21 cellular contexts compared by ENCODE assay signal in genomic region chr1:51726544-51727225, GRCh38.
DNase-seq lines count a peak whose midpoint lies in the region; ATAC-seq, FAIRE-seq and TF ChIP-seq lines count a peak whose summit lies in the region.
"Had no signal": no experiment of that assay in that cellular context is flagged by ENCODE, and none has a peak within 500 bp of the region (broad histone marks: within the 10 kb centered on the region; RNA-seq: fewer than 3 reads in every experiment).

No MANE protein-coding gene starts in this region.

- H3F3A ChIP-seq in MM.1S (ENCODE audit: insufficient read depth, low read length) = peaks cover 28% of the 10 kb centered on the region

- no peaks in the 10 kb centered on the region for H3K36me3 Mint-ChIP-seq in stimulated activated naive B cell treated with anti-CD40 and anti-IgM and Interleukin-4, amounts not matched to agents 10 μg/mL and 1 μg/mL and 100 μg/mL, for 72 hours

- no peaks in the 10 kb centered on the region for H3K27me3 ChIP-seq in MM.1S (replicated peaks; ENCODE audit: insufficient read depth, low read length)

- no peaks in the 10 kb centered on the region for H3K36me3 ChIP-seq in MM.1S (replicated peaks; ENCODE audit: insufficient read depth, low read length)
- H3K36me3 ChIP-seq: HAP-1 had no signal

- no peaks in the 10 kb centered on the region for H3K27me3 Mint-ChIP-seq in stimulated activated naive B cell treated with anti-CD40 and anti-IgM and Interleukin-4, amounts not matched to agents 10 μg/mL and 1 μg/mL and 100 μg/mL, for 72 hours
- H3K27me3 Mint-ChIP-seq: CD8-positive, alpha-beta memory T cell had no signal

- H3K79me2 ChIP-seq in MM.1S (ENCODE audit: low read length) = peaks cover 30% of the 10 kb centered on the region

- peaks cover 13 to 24% of the 10 kb centered on the region in 2 donors for H3K4me1 Mint-ChIP-seq in stimulated activated naive B cell treated with anti-CD40 and anti-IgM and Interleukin-4, amounts not matched to agents 10 μg/mL and 1 μg/mL and 100 μg/mL, for 72 hours

- no peaks in the 10 kb centered on the region for H3K9me3 Mint-ChIP-seq in stimulated activated naive B cell treated with anti-CD40 and anti-IgM and Interleukin-4, amounts not matched to agents 10 μg/mL and 1 μg/mL and 100 μg/mL, for 72 hours
- H3K9me3 Mint-ChIP-seq: CD8-positive, alpha-beta memory T cell; T-helper 1 cell treated with Interleukin-12 subunit alpha and Interleukin-12 subunit beta and Interleukin-4 antibody, amounts not matched to agents 30 μg/mL and 1 μg/mL, for 36 hours had no signal

- H3K27ac ChIP-seq in MM.1S (ENCODE audit: low read length) = peak overlapping the region; percentile 63; the same call in 1 of the 2 replicates
- H3K27ac ChIP-seq: HL-60, RWPE1 had no signal

- peak overlapping the region; percentile 73 for H3K4me2 ChIP-seq in MM.1S (ENCODE audit: low read depth, low read length)

- ATAC-seq in left lobe of liver = peak; percentile 28
- no peak for ATAC-seq in GM19455 (IDR thresholded peaks at IDR 0.05; ENCODE audit: unreplicated experiment)
- ATAC-seq in stimulated activated naive B cell treated with anti-CD40 and anti-IgM and Interleukin-4, amounts not matched to agents 10 μg/mL and 1 μg/mL and 100 μg/mL, for 72 hours (replicated peaks) = no peak
- ATAC-seq: PC-3 had no signal

- no peaks in the 10 kb centered on the region for H3K9me3 ChIP-seq in MM.1S (replicated peaks; ENCODE audit: insufficient read depth, low read length)
- H3K9me3 ChIP-seq: HAP-1 had no signal

- no peaks in the 10 kb centered on the region for H3K9me2 ChIP-seq in MM.1S (replicated peaks; ENCODE audit: insufficient read depth, low read length)

- H3K4me3 ChIP-seq in MM.1S (ENCODE audit: low read length) = peak overlapping the region; percentile 36
- H3K4me3 ChIP-seq: HAP-1 had no signal

- peak; percentile 35 for FAIRE-seq in GM12891 (lab: Jason Lieb, UNC)
- FAIRE-seq: HTR-8/SVneo had no signal

- H3K27ac Mint-ChIP-seq in stimulated activated naive B cell treated with anti-CD40 and anti-IgM and Interleukin-4, amounts not matched to agents 10 μg/mL and 1 μg/mL and 100 μg/mL, for 72 hours = no peak overlapping the region
- H3K27ac Mint-ChIP-seq: T-helper 1 cell treated with Interleukin-12 subunit alpha and Interleukin-12 subunit beta and Interleukin-4 antibody, amounts not matched to agents 30 μg/mL and 1 μg/mL, for 36 hours had no signal

- no peaks in the 10 kb centered on the region for H4K20me1 ChIP-seq in MM.1S (ENCODE audit: insufficient read depth, low read length)

- H3K4me3 Mint-ChIP-seq in stimulated activated naive B cell treated with anti-CD40 and anti-IgM and Interleukin-4, amounts not matched to agents 10 μg/mL and 1 μg/mL and 100 μg/mL, for 72 hours = no peak overlapping the region
- H3K4me3 Mint-ChIP-seq: T-helper 1 cell treated with Interleukin-12 subunit alpha and Interleukin-12 subunit beta and Interleukin-4 antibody, amounts not matched to agents 30 μg/mL and 1 μg/mL, for 36 hours had no signal

- no peak for TF ChIP-seq CTCF in MM.1S (IDR thresholded peaks at IDR 0.05; ENCODE audit: low read length)

- H3K4me1 ChIP-seq in MM.1S (ENCODE audit: low read length) = peaks cover 34% of the 10 kb centered on the region

- peak overlapping the region; percentile 21; the same call in 1 of the 2 replicates for H2AFZ ChIP-seq in MM.1S (ENCODE audit: low read length)

- peak overlapping the region; percentile 37; the same call in 1 of the 2 replicates for H3K9ac ChIP-seq in MM.1S (ENCODE audit: low read length)

- TF ChIP-seq POLR2A in GM12891 (IDR thresholded peaks at IDR 0.05; ENCODE audit: low read depth, low read length) = no peak

- DNase-seq in NOMO-1 (lab: John Stamatoyannopoulos, UW; ENCODE audit: unreplicated experiment in 2 of 2) (peak; percentile 12 to 65), NOMO-1 treated with dmso at 0.1 percent for 144 hours (lab: John Stamatoyannopoulos, UW; ENCODE audit: unreplicated experiment) (no peak), GM12891 (ENCODE audit: insufficient read length, low spot score) (no peak), MM.1S (peak; percentile 51), left lobe of liver (ENCODE audit: low spot score) (no peak), NCI-H1092 (lab: John Stamatoyannopoulos, UW) (no peak)
- no peak for DNase-seq in stimulated activated naive B cell treated with anti-CD40 and anti-IgM and Interleukin-4, amounts not matched to agents 10 μg/mL and 1 μg/mL and 100 μg/mL, for 72 hours
- DNase-seq: CD8-positive, alpha-beta memory T cell; GF-D8; NCI-H1048; NCI-H1694 treated with DMSO at 0.1 percent for 48 hours; NCI-H2107; NCI-H2227 treated with DMSO at 0.1 percent for 48 hours; NCI-H524 treated with DMSO at 0.1 percent for 48 hours; PC-3 had no signal

TF ChIP-seq in GM12891, 5 proteins besides CTCF, POLR2A, EP300 and RAD21:
- TF ChIP-seq POLR2AphosphoS5 (IDR thresholded peaks at IDR 0.05; ENCODE audit: low read depth, low read length) = no peak
- TF ChIP-seq PAX5 (IDR thresholded peaks at IDR 0.05; ENCODE audit: insufficient read depth, low read length, severe bottlenecking) = no peak
- TF ChIP-seq POU2F2 (IDR thresholded peaks at IDR 0.05; ENCODE audit: low read depth, low read length) = no peak
- TF ChIP-seq TAF1 (IDR thresholded peaks at IDR 0.05; ENCODE audit: low read depth, low read length) = no peak
- no peak for TF ChIP-seq SPI1 (IDR thresholded peaks at IDR 0.05; ENCODE audit: low read depth, low read length)

Comparison
In these comparisons a context has a peak if more than half of its experiments do, and no peak if none do; other contexts are left out.
1. DNase-seq: peak in NOMO-1 (2 of 2) and MM.1S (single experiment); none in NOMO-1 treated with dmso at 0.1 percent for 144 hours (single experiment), GM12891 (single experiment), left lobe of liver (single experiment), stimulated activated naive B cell treated with anti-CD40 and anti-IgM and Interleukin-4, amounts not matched to agents 10 μg/mL and 1 μg/mL and 100 μg/mL, for 72 hours (single experiment) and NCI-H1092 (single experiment).